ENCODE assay signal across 8 cellular contexts in genomic region chr6:2767327-2767985, GRCh38. TPM values are rescaled to one million over a fixed set of nuclear protein-coding genes. Genes with fewer than 3 reads are reported as not detected.
DNase-seq lines count a peak whose midpoint lies in the region; ATAC-seq, FAIRE-seq and TF ChIP-seq lines count a peak whose summit lies in the region.

No MANE protein-coding gene starts in this region.

- H3K27ac ChIP-seq in A549, result peak overlapping the region; percentile 43 to 83; a peak in 4 of 6 replicates
- H3K27ac ChIP-seq in HL-60 (replicated peaks), result no peak overlapping the region; the same call in 1 of the 2 replicates
- H3K27ac ChIP-seq in breast epithelium, result no peak overlapping the region
- no peak overlapping the region for H3K27ac ChIP-seq in testis

- H3K36me3 ChIP-seq in breast epithelium, result no peaks in the 10 kb centered on the region
- no peaks in the 10 kb centered on the region for H3K36me3 ChIP-seq in testis (ENCODE audit: low read depth, missing control alignments)

- no peak for FAIRE-seq in A549 (lab: Jason Lieb, UNC)

- H3K27me3 ChIP-seq in HL-60 (ENCODE audit: insufficient read depth, poor library complexity, severe bottlenecking) (no peaks in the 10 kb centered on the region), breast epithelium (no peaks in the 10 kb centered on the region), testis (no peaks in the 10 kb centered on the region)

- TF ChIP-seq CTCF in A549 (IDR thresholded peaks at IDR 0.05) (no peak), HL-60 (IDR thresholded peaks at IDR 0.05; ENCODE audit: insufficient read depth, low read length) (no peak), breast epithelium (IDR thresholded peaks at IDR 0.05) (no peak), testis (IDR thresholded peaks at IDR 0.05) (no peak)

- intact Hi-C loops in breast epithelium (cut with DNase I; ENCODE audit: low total_unique reads) (no loop called here), testis (cut with DNase I; ENCODE audit: low total_unique reads) (no loop called here)

- POLR2A ChIA-PET in A549 (lab: Yijun Ruan, JAX), result interaction anchor here (0.5 kb wide), 1 partner anchor 205 kb away, joined by 3 read pairs; no protein-coding TSS in a partner anchor

- no peak for ATAC-seq in A549
- ATAC-seq in HG02623 (IDR thresholded peaks at IDR 0.05; ENCODE audit: unreplicated experiment), result no peak

- TF ChIP-seq RAD21 in A549 (conservative IDR thresholded peaks at IDR 0.05 in 1 of 2, IDR thresholded peaks at IDR 0.05 in 1 of 2), result no peak

- H3K4me1 ChIP-seq in A549, result peaks cover 29% of the 10 kb centered on the region; the same call in 2 of the 3 replicates
- H3K4me1 ChIP-seq in breast epithelium, result peaks cover 0 to 19% of the 10 kb centered on the region in 2 donors
- peaks cover 11% of the 10 kb centered on the region for H3K4me1 ChIP-seq in testis

- no peak for TF ChIP-seq POLR2A in A549 (IDR thresholded peaks at IDR 0.05; ENCODE audit: low read length)
- TF ChIP-seq POLR2A in breast epithelium (IDR thresholded peaks at IDR 0.05), result no peak
- no peak for TF ChIP-seq POLR2A in testis (IDR thresholded peaks at IDR 0.05)

- peak overlapping the region; percentile 96 for H3K4me3 ChIP-seq in A549
- peak overlapping the region; percentile 98 for H3K4me3 ChIP-seq in HL-60 (replicated peaks; ENCODE audit: insufficient read depth, low read length)
- H3K4me3 ChIP-seq in breast epithelium, result peak overlapping the region; percentile 77 to 94 (median 94)
- H3K4me3 ChIP-seq in testis, result no peak overlapping the region

- CTCF ChIA-PET in A549 (lab: Yijun Ruan, JAX), result interaction anchor here (1.0 to 4.5 kb wide), 6 partner anchors 12 to 1171 kb away, joined by 3 to 24 read pairs (median 4); partner anchors contain the start of gene MYLK4

- no peaks in the 10 kb centered on the region for H3K9me3 ChIP-seq in A549
- H3K9me3 ChIP-seq in breast epithelium, result no peaks in the 10 kb centered on the region
- no peaks in the 10 kb centered on the region for H3K9me3 ChIP-seq in testis

- no peak for TF ChIP-seq EP300 in A549 (IDR thresholded peaks at IDR 0.05)

- peak overlapping the region; percentile 88 for H3K4me2 ChIP-seq in A549

- DNase-seq in A549 (ENCODE audit: low read depth in 1 of 2, low spot score in 1 of 2) (no peak), HL-60 (ENCODE audit: low read depth in 1 of 2, low spot score in 1 of 2) (no peak), breast epithelium (ENCODE audit: low spot score in 2 of 2) (no peak), myocyte (ENCODE audit: low read depth) (peak; percentile 43), DMS153 (lab: John Stamatoyannopoulos, UW) (no peak), testis (no peak), RPMI8226 (no peak)

- WGBS in A549 (ENCODE audit: missing lambda C conversion rate), result 42% methylated on average over 7 of the region's 7 CpGs
- 23 to 44% methylated on average over 7 of the region's 7 CpGs for WGBS in testis, 2 donors

TF ChIP-seq in A549, 52 proteins besides CTCF, POLR2A, EP300 and RAD21:
- TF ChIP-seq SMC3 (IDR thresholded peaks at IDR 0.05), result no peak
- TF ChIP-seq, protein P1, sequence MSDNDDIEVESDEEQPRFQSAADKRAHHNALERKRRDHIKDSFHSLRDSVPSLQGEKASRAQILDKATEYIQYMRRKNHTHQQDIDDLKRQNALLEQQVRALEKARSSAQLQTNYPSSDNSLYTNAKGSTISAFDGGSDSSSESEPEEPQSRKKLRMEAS (IDR thresholded peaks at IDR 0.05), result no peak

RNA-seq across cellular contexts. Expression of gene WRNIP1, which starts 2.3 kb away (rescaled TPM):
- polyA plus RNA-seq in A549 (2011; rRNA removed) (27.7 and 34.6 TPM in 2 replicates), A549 (2017; fragmentation: RNase III; extraction: RNeasy Plus Mini Kit Qiagen cat#74134 plus additional on column Dnase treatment) (32.2 to 32.8 TPM (median 32.3 TPM) in 3 replicates), testis (ENCODE audit: insufficient read depth, low read depth, low replicate concordance) (57.7 TPM)
- polyA plus RNA-seq in A549 (2012; cell fraction: cytosol; rRNA removed), result 41.3 and 45.5 TPM in 2 replicates
- polyA plus RNA-seq in A549 (2012; cell fraction: nucleus; rRNA removed), result 41.6 and 48.5 TPM in 2 replicates
- 22.9 and 29.5 TPM in 2 replicates for polyA minus RNA-seq in A549 (2011; rRNA and poly(A)+ RNA removed)
- total RNA-seq in breast epithelium (10 to 100 TPM; 40.6 to 62.3 (median 59.3) TPM), myocyte (105 and 133 TPM in 2 replicates), testis (100 to 1,000 TPM in 1 of 2 donors, 10 to 100 TPM in 1; 95.8 to 102 TPM)
- polyA plus RNA-seq in myocyte (2012), result 51.2 TPM

RNA-seq across cellular contexts. Expression of gene MYLK4, which starts 16.7 kb away (rescaled TPM):
- polyA plus RNA-seq in A549 (2011; rRNA removed), result 0.21 and 0.32 TPM in 2 replicates
- 0.03 TPM in 2 replicates for polyA plus RNA-seq in A549 (2012; cell fraction: cytosol; rRNA removed)
- 0.05 and 0.10 TPM in 2 replicates for polyA plus RNA-seq in A549 (2012; cell fraction: nucleus; rRNA removed)
- 0.14 to 0.16 TPM (median 0.14 TPM) in 3 replicates for polyA plus RNA-seq in A549 (2017; fragmentation: RNase III; extraction: RNeasy Plus Mini Kit Qiagen cat#74134 plus additional on column Dnase treatment)
- 0.10 and 0.21 TPM in 2 replicates for polyA minus RNA-seq in A549 (2011; rRNA and poly(A)+ RNA removed)
- total RNA-seq in breast epithelium, result 1 to 10 TPM; 1.3 to 1.9 (median 1.4) TPM
- total RNA-seq in myocyte, result 5.6 and 9.4 TPM in 2 replicates
- 1.1 TPM for polyA plus RNA-seq in myocyte (2012)
- total RNA-seq in testis, result 1 to 10 TPM in 1 of 2 donors, under 1 TPM in 1; 0.71 to 1.5 TPM
- 0.62 TPM for polyA plus RNA-seq in testis (ENCODE audit: insufficient read depth, low read depth, low replicate concordance)

Comparison
In these comparisons a context has a peak if more than half of its experiments do, and no peak if none do; other contexts are left out.
1. H3K27ac ChIP-seq: peak in A549 (2 of 2); none in HL-60 (single experiment), breast epithelium (0 of 2) and testis (0 of 2).
2. H3K4me3 ChIP-seq: peak in A549 (single experiment), HL-60 (single experiment) and breast epithelium (3 of 3); none in testis (0 of 2).